8 cellular contexts compared by ENCODE assay signal in genomic region chr17:43212641-43213490, GRCh38. TPM values are rescaled to one million over a fixed set of nuclear protein-coding genes. Genes with fewer than 3 reads are reported as not detected.
A peak's percentile ranks its signal among the peaks of the same experiment; 100 is the strongest.
DNase-seq lines count a peak whose midpoint lies in the region; ATAC-seq and TF ChIP-seq lines count a peak whose summit lies in the region.

No MANE protein-coding gene starts in this region.

- no peaks in the 10 kb centered on the region for H3K36me3 ChIP-seq in BE2C
- 0 out of 2 replicates have a peak, but pooled peaks cover 4% of the 10 kb centered on the region for H3K36me3 ChIP-seq in Karpas-422 (ENCODE audit: insufficient read depth, low read length)
- H3K36me3 ChIP-seq in mammary epithelial cell (ENCODE audit: insufficient read depth, low read length): peaks cover 6% of the 10 kb centered on the region
- H3K36me3 ChIP-seq in muscle layer of colon (ENCODE audit: insufficient read depth, low read length): peaks cover 41% of the 10 kb centered on the region

- H3K9me2 ChIP-seq in Karpas-422 (replicated peaks; ENCODE audit: insufficient read depth, low read length): no peaks in the 10 kb centered on the region

- WGBS in mammary epithelial cell (ENCODE audit: low coverage, missing lambda C conversion rate): 90% methylated on average over 6 of the region's 7 CpGs

- in situ Hi-C loops in mammary epithelial cell (cut with MboI; ENCODE audit: low sequenced_read_pairs in 2 of 2): no loop called here

- TF ChIP-seq CTCF in BE2C (IDR thresholded peaks at IDR 0.05; ENCODE audit: low read depth, low read length) (no peak), mammary epithelial cell (conservative IDR thresholded peaks at IDR 0.05 in 1 of 2, IDR thresholded peaks at IDR 0.05 in 1 of 2; ENCODE audit: extremely low read depth in 1 of 2, insufficient read depth in 1 of 2, low read depth in 1 of 2, low read length in 2 of 2) (no peak)

- BruUV-seq in mammary epithelial cell (replicated peaks; lab: Mats Ljungman, UMichigan): no TSS peak

- H4K20me1 ChIP-seq in Karpas-422 (ENCODE audit: insufficient read depth, low read depth, low read length): no peaks in the 10 kb centered on the region
- no peaks in the 10 kb centered on the region for H4K20me1 ChIP-seq in mammary epithelial cell (ENCODE audit: insufficient read depth, low read length)

- H3K4me2 ChIP-seq in Karpas-422 (ENCODE audit: low read depth, low read length, poor library complexity, severe bottlenecking): peak overlapping the region; percentile 96
- peak overlapping the region; percentile 92 for H3K4me2 ChIP-seq in mammary epithelial cell (ENCODE audit: insufficient read depth, low read depth, low read length)

- no peaks in the 10 kb centered on the region for H3K27me3 ChIP-seq in BE2C
- H3K27me3 ChIP-seq in Karpas-422 (ENCODE audit: low read length): no peaks in the 10 kb centered on the region
- no peaks in the 10 kb centered on the region for H3K27me3 ChIP-seq in mammary epithelial cell (ENCODE audit: insufficient read depth, low read length)
- H3K27me3 ChIP-seq in muscle layer of colon (ENCODE audit: control insufficient read depth in 1 of 2, insufficient read depth in 2 of 2, low read length in 2 of 2): no peaks in the 10 kb centered on the region

- intact Hi-C loops in mammary epithelial cell (cut with micrococcal nuclease): no loop called here

- peaks cover 8% of the 10 kb centered on the region for H3K79me2 ChIP-seq in Karpas-422 (ENCODE audit: low read length)
- no peaks in the 10 kb centered on the region for H3K79me2 ChIP-seq in mammary epithelial cell (ENCODE audit: insufficient read depth, low read length)

- peak overlapping the region; percentile 80; the same call in 1 of the 2 replicates for H2AFZ ChIP-seq in Karpas-422 (ENCODE audit: low read length)
- peak overlapping the region; percentile 92 for H2AFZ ChIP-seq in mammary epithelial cell (ENCODE audit: low read depth, low read length)

- DNase-seq in BE2C: no peak
- DNase-seq in Karpas-422: peak; percentile 53
- DNase-seq in mammary epithelial cell: no peak
- no peak for DNase-seq in occipital lobe (lab: John Stamatoyannopoulos, UW)
- no peak for DNase-seq in NCI-H2107 (lab: John Stamatoyannopoulos, UW)

- dilution Hi-C loops in mammary epithelial cell (cut with HindIII; ENCODE audit: low sequenced_read_pairs): no loop called here

- H3K9ac ChIP-seq in Karpas-422 (ENCODE audit: low read length) (peak overlapping the region; percentile 83), mammary epithelial cell (ENCODE audit: insufficient read depth, low read length) (no peak overlapping the region), muscle layer of colon (ENCODE audit: low read length) (peak overlapping the region; percentile 83)

- H3K9me3 ChIP-seq in BE2C: no peaks in the 10 kb centered on the region
- no peaks in the 10 kb centered on the region for H3K9me3 ChIP-seq in Karpas-422 (ENCODE audit: low read length)
- H3K9me3 ChIP-seq in mammary epithelial cell (replicated peaks; ENCODE audit: insufficient read depth, low read length): no peaks in the 10 kb centered on the region
- no peaks in the 10 kb centered on the region for H3K9me3 ChIP-seq in muscle layer of colon (ENCODE audit: low read length)

- H3K4me1 ChIP-seq in BE2C (peaks cover 4% of the 10 kb centered on the region), Karpas-422 (ENCODE audit: low read length) (peaks cover 28% of the 10 kb centered on the region), mammary epithelial cell (ENCODE audit: insufficient read depth, low read length) (peaks cover 17% of the 10 kb centered on the region), muscle layer of colon (ENCODE audit: insufficient read depth, low read length) (peaks cover 19% of the 10 kb centered on the region)

- no peak for ATAC-seq in HG02885 (IDR thresholded peaks at IDR 0.05; ENCODE audit: poor library complexity, unreplicated experiment)
- ATAC-seq in GM18873 (IDR thresholded peaks at IDR 0.05; ENCODE audit: low FRiP score, unreplicated experiment): no peak

- H3K27ac ChIP-seq in Karpas-422 (ENCODE audit: low read length) (peak overlapping the region; percentile 50; the same call in 1 of the 2 replicates), mammary epithelial cell (ENCODE audit: insufficient read depth, low read depth, low read length) (no peak overlapping the region), muscle layer of colon (ENCODE audit: low read depth, low read length) (no peak overlapping the region)

- H3K4me3 ChIP-seq in BE2C (ENCODE audit: low read depth, low read length): peak overlapping the region; percentile 66; the same call in 1 of the 2 replicates
- H3K4me3 ChIP-seq in Karpas-422 (ENCODE audit: low read length): peak overlapping the region; percentile 81
- H3K4me3 ChIP-seq in mammary epithelial cell (replicated peaks in 1 of 3; ENCODE audit: insufficient read depth in 1 of 3, low read depth in 2 of 3, low read length in 3 of 3): peak overlapping the region in 1 of 3 experiments; percentile 61
- peak overlapping the region; percentile 51 to 83 for H3K4me3 ChIP-seq in muscle layer of colon (ENCODE audit: low read depth in 1 of 2, low read length in 2 of 2)

- CTCF ChIA-PET in mammary epithelial cell (lab: Charles Lee; ENCODE audit: low non-redundant PET): interaction anchor here (0.5 kb wide), 1 partner anchor 1190 kb away, joined by 3 read pairs; no protein-coding TSS in a partner anchor

RNA-seq across cellular contexts. Expression of gene TMEM106A, which starts 1.2 kb away (rescaled TPM):
- 0.20 TPM for polyA plus RNA-seq in BE2C (2012; ENCODE audit: insufficient read depth, insufficient read length, low read depth)
- total RNA-seq in Karpas-422 (2014; rRNA removed; shearing (Covaris generic); ENCODE audit: low replicate concordance): 9.0 and 14.5 TPM in 2 replicates
- total RNA-seq in mammary epithelial cell: 1 to 10 TPM; 2.0 to 4.7 TPM
- polyA plus RNA-seq in mammary epithelial cell: 1.9 TPM
- 21.3 TPM for polyA minus RNA-seq in mammary epithelial cell
- total RNA-seq in occipital lobe: 0.62 TPM

RNA-seq across cellular contexts. Expression of gene CCDC200, which starts 15.6 kb away (rescaled TPM):
- polyA plus RNA-seq in BE2C (2012; ENCODE audit: insufficient read depth, insufficient read length, low read depth): 0.77 TPM
- total RNA-seq in Karpas-422 (2014; rRNA removed; shearing (Covaris generic); ENCODE audit: low replicate concordance): not detected in 2 replicates
- total RNA-seq in mammary epithelial cell (not detected), occipital lobe (not detected)
- not detected for polyA plus RNA-seq in mammary epithelial cell
- not detected for polyA minus RNA-seq in mammary epithelial cell

RNA-seq across cellular contexts. Expression of gene RNU2-1, which starts 20.9 kb away (rescaled TPM):
- polyA plus RNA-seq in BE2C (2012; ENCODE audit: insufficient read depth, insufficient read length, low read depth): not detected
- total RNA-seq in Karpas-422 (2014; rRNA removed; shearing (Covaris generic); ENCODE audit: low replicate concordance): not detected in 2 replicates
- total RNA-seq in mammary epithelial cell (1,000 to 10,000 TPM in 1 of 2 donors, not detected in 1; 2,951 TPM), occipital lobe (not detected)
- not detected for polyA plus RNA-seq in mammary epithelial cell
- not detected for polyA minus RNA-seq in mammary epithelial cell

RNA-seq across cellular contexts. Expression of gene NBR1, which starts 41.9 kb away (rescaled TPM):
- polyA plus RNA-seq in BE2C (2012; ENCODE audit: insufficient read depth, insufficient read length, low read depth): 63.4 TPM
- 49.4 and 49.5 TPM in 2 replicates for total RNA-seq in Karpas-422 (2014; rRNA removed; shearing (Covaris generic); ENCODE audit: low replicate concordance)
- total RNA-seq in mammary epithelial cell (100 to 1,000 TPM in 1 of 2 donors, 10 to 100 TPM in 1; 65.2 to 100 TPM), occipital lobe (64.3 TPM)
- 42.3 TPM for polyA plus RNA-seq in mammary epithelial cell
- 52.6 TPM for polyA minus RNA-seq in mammary epithelial cell
